Comparison of ENCODE assay signal across 22 cellular contexts in the genomic region with DNA sequence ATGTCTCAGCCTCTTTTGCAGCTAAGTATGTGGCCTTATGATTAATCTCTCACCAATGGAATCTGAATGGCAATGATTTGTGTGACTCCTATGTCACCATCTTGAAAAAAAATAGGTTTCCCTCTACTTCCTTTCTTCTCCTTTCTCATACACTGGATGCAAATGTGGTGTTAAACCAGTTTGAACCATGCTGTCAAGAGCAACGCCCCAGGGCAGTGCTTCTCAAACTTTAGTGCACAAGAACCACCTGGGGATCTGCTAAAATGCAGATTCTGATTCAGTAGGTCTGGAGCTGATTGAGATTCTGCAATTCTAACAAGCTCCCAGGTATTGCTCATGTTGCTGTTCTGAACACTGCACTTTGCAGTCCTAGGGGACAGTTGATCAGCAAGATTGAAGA.
"Had no signal": no experiment of that assay in that cellular context is flagged by ENCODE, and none has a peak within 500 bp of the region (broad histone marks: within the 10 kb centered on the region; RNA-seq: fewer than 3 reads in every experiment).

No MANE protein-coding gene starts in this region.

- H3K4me3 ChIP-seq: coronary artery, gastrocnemius medialis, left lung, prostate gland, sigmoid colon, suprapubic skin, transverse colon, vagina had no signal

- DNase-seq: dermis blood vessel endothelial cell; effector memory CD4-positive, alpha-beta T cell; foreskin fibroblast; gastrocnemius medialis; head of caudate nucleus; kidney; left lung; mesenchymal stem cell; midbrain; naive thymus-derived CD4-positive, alpha-beta T cell; nucleus accumbens; right cardiac atrium; sigmoid colon; stimulated activated CD4-positive, alpha-beta T cell treated with anti-CD3 and anti-CD28 coated beads, Interleukin-4, amount 100 ng/mL, for 4 hours; stimulated activated naive B cell treated with anti-CD40 and anti-IgM and Interleukin-4, amounts not matched to agents 10 μg/mL and 1 μg/mL and 100 μg/mL, for 72 hours; transverse colon had no signal

- H3K27ac Mint-ChIP-seq: naive thymus-derived CD4-positive, alpha-beta T cell; nephron; stimulated activated naive B cell treated with anti-CD40 and anti-IgM and Interleukin-4, amounts not matched to agents 10 μg/mL and 1 μg/mL and 100 μg/mL, for 72 hours; stimulated activated naive CD8-positive, alpha-beta T cell treated with anti-CD3 and anti-CD28 coated beads, Interleukin-15, Interleukin-2, amounts not matched to agents 100 ng/mL and 50 ng/mL, for 24 hours had no signal

- H3K9me3 Mint-ChIP-seq: nephron; stimulated activated naive CD8-positive, alpha-beta T cell treated with anti-CD3 and anti-CD28 coated beads, Interleukin-15, Interleukin-2, amounts not matched to agents 100 ng/mL and 50 ng/mL, for 24 hours had no signal

- H3K36me3 ChIP-seq: gastrocnemius medialis, left lung, prostate gland, sigmoid colon, suprapubic skin, transverse colon, vagina had no signal

- H3K4me1 Mint-ChIP-seq: naive thymus-derived CD4-positive, alpha-beta T cell had no signal

- H3K27ac ChIP-seq: coronary artery, gastrocnemius medialis, left lung, prostate gland, sigmoid colon, suprapubic skin, transverse colon, vagina had no signal

- ATAC-seq: gastrocnemius medialis; left lung; naive thymus-derived CD4-positive, alpha-beta T cell; right cardiac atrium; stimulated activated naive B cell treated with anti-CD40 and anti-IgM and Interleukin-4, amounts not matched to agents 10 μg/mL and 1 μg/mL and 100 μg/mL, for 72 hours had no signal

- H3K27me3 Mint-ChIP-seq: stimulated activated naive B cell treated with anti-CD40 and anti-IgM and Interleukin-4, amounts not matched to agents 10 μg/mL and 1 μg/mL and 100 μg/mL, for 72 hours; stimulated activated naive CD8-positive, alpha-beta T cell treated with anti-CD3 and anti-CD28 coated beads, Interleukin-15, Interleukin-2, amounts not matched to agents 100 ng/mL and 50 ng/mL, for 24 hours had no signal

- H3K9me3 ChIP-seq: gastrocnemius medialis, prostate gland, sigmoid colon, suprapubic skin, transverse colon, vagina had no signal

- H3K4me1 ChIP-seq: gastrocnemius medialis, left lung, prostate gland, suprapubic skin, vagina had no signal

- H3K27me3 ChIP-seq: gastrocnemius medialis, left lung, sigmoid colon, suprapubic skin, transverse colon, vagina had no signal

- H3K4me3 Mint-ChIP-seq: naive thymus-derived CD4-positive, alpha-beta T cell; nephron; stimulated activated naive B cell treated with anti-CD40 and anti-IgM and Interleukin-4, amounts not matched to agents 10 μg/mL and 1 μg/mL and 100 μg/mL, for 72 hours; stimulated activated naive CD8-positive, alpha-beta T cell treated with anti-CD3 and anti-CD28 coated beads, Interleukin-15, Interleukin-2, amounts not matched to agents 100 ng/mL and 50 ng/mL, for 24 hours had no signal
